In genomic region chr10:20635545-20635944, GRCh38 we compare ENCODE assay signal across 24 cellular contexts.
"Had no signal": no experiment of that assay in that cellular context is flagged by ENCODE, and none has a peak within 500 bp of the region (broad histone marks: within the 10 kb centered on the region; RNA-seq: fewer than 3 reads in every experiment).

No MANE protein-coding gene starts in this region.

- H3K9me3 ChIP-seq: colonic mucosa, gastrocnemius medialis, mucosa of descending colon, right atrium auricular region, sigmoid colon, stomach, thoracic aorta, tibial nerve, upper lobe of left lung had no signal

- H3K27me3 ChIP-seq: colonic mucosa, gastrocnemius medialis, right atrium auricular region, sigmoid colon, stomach, tibial nerve, upper lobe of left lung had no signal

- DNase-seq: colonic mucosa; effector CD8-positive, alpha-beta T cell; endodermal cell; foreskin fibroblast; gastrocnemius medialis; head of caudate nucleus; mucosa of descending colon; naive B cell; sigmoid colon; stimulated activated CD4-positive, alpha-beta T cell treated with anti-CD3 and anti-CD28 coated beads, Interleukin-2, amount 100 ng/mL, for 24 hours; stimulated activated CD4-positive, alpha-beta T cell treated with anti-CD3 and anti-CD28 coated beads, Interleukin-4, amount 100 ng/mL, for 24 hours; stimulated activated naive CD4-positive, alpha-beta T cell treated with Interleukin-2 at 50 U/mL for 16 hours; stomach; substantia nigra; upper lobe of left lung had no signal

- H3K36me3 ChIP-seq: colonic mucosa, gastrocnemius medialis, right atrium auricular region, sigmoid colon, stomach, thoracic aorta, tibial nerve, upper lobe of left lung had no signal

- ATAC-seq: esophagus mucosa; gastrocnemius medialis; left lobe of liver; mucosa of descending colon; natural killer cell treated with Interleukin-12 subunit alpha and Interleukin-12 subunit beta and Interleukin-15 and Interleukin-18, amount 100 ng/mL, for 72 hours; stimulated activated effector memory CD8-positive, alpha-beta T cell treated with anti-CD3 and anti-CD28 coated beads, Interleukin-12 subunit alpha, Interleukin-12 subunit beta, amount 100 ng/mL, for 72 hours had no signal

- H3K4me3 ChIP-seq: colonic mucosa, gastrocnemius medialis, mucosa of descending colon, right atrium auricular region, sigmoid colon, stomach, thoracic aorta, tibial nerve, upper lobe of left lung had no signal

- H3K27ac ChIP-seq: colonic mucosa, epithelial cell of prostate, gastrocnemius medialis, parathyroid adenoma, sigmoid colon, stomach, thoracic aorta, tibial nerve, upper lobe of left lung had no signal

- H3K4me1 ChIP-seq: colonic mucosa, gastrocnemius medialis, parathyroid adenoma, stomach, tibial nerve, upper lobe of left lung had no signal
